16 cellular contexts compared by ENCODE assay signal in the genomic region with DNA sequence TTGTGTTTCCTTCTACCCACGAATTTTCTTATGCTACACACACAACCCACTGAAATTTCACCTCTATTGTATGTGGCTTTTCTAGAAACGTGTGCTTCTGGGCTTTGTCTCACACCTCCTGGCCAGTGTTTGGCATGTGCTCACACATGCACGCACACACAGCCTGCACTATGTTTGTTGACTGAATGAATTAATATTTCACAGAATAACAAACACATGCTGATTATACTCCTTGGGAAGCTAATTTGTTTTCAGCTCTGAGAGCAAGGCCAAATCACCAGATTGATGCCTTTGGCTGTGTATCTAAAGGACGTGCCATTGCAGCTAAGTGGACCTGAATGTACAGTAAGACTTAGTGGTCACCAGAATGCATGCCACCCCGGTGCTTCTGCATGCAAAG.
DNase-seq lines count a peak whose midpoint lies in the region; ATAC-seq and TF ChIP-seq lines count a peak whose summit lies in the region.
"Had no signal": no experiment of that assay in that cellular context is flagged by ENCODE, and none has a peak within 500 bp of the region (broad histone marks: within the 10 kb centered on the region; RNA-seq: fewer than 3 reads in every experiment).

No MANE protein-coding gene starts in this region.

- intact Hi-C loops in right lobe of liver (cut with DNase I), result no loop called here
- intact Hi-C loops in stomach (cut with DNase I; ENCODE audit: low total_unique reads), result no loop called here

- DNase-seq in Daoy (ENCODE audit: low read depth) (peak; percentile 46), cerebellum (ENCODE audit: low spot score) (peak; percentile 58), right lobe of liver (peak in 1 of 3 donors; percentile 40), stomach (peak; percentile 43), T-helper 1 cell (no peak), coronary artery (ENCODE audit: low spot score) (no peak)
- no peak for DNase-seq in activated naive CD4-positive, alpha-beta T cell treated with anti-CD3 and anti-CD28 coated beads, Interleukin-2, amount 50 U/mL, for 72 hours (ENCODE audit: low spot score in 2 of 2)
- DNase-seq: KBM-7, MV-4-11, NCI-H187, NCI-H2227 treated with DMSO at 0.1 percent for 48 hours, NCI-H524 treated with DMSO at 0.1 percent for 48 hours, SHP77 had no signal

- H3K4me1 ChIP-seq in right lobe of liver (peaks cover 0 to 14% (median 3%) of the 10 kb centered on the region in 4 donors), stomach (peaks cover 0 to 23% (median 12%) of the 10 kb centered on the region in 4 donors)

- no peak overlapping the region for H3K27ac Mint-ChIP-seq in activated naive CD4-positive, alpha-beta T cell treated with anti-CD3 and anti-CD28 coated beads, Interleukin-2, amount 50 U/mL, for 72 hours
- H3K27ac Mint-ChIP-seq: CD14-positive monocyte had no signal

- H3K27ac ChIP-seq in right lobe of liver (no peak overlapping the region), stomach (no peak overlapping the region), coronary artery (no peak overlapping the region)

- TF ChIP-seq POLR2A in right lobe of liver (IDR thresholded peaks at IDR 0.05) (no peak), stomach (IDR thresholded peaks at IDR 0.05) (no peak)

- H3K4me3 ChIP-seq in right lobe of liver (no peak overlapping the region), stomach (no peak overlapping the region), coronary artery (no peak overlapping the region)
- H3K4me3 ChIP-seq: GM12878 had no signal

- no peak for TF ChIP-seq EP300 in stomach (IDR thresholded peaks at IDR 0.05)

- H3K36me3 Mint-ChIP-seq in activated naive CD4-positive, alpha-beta T cell treated with anti-CD3 and anti-CD28 coated beads, Interleukin-2, amount 50 U/mL, for 72 hours, result peaks cover 0 to under 1% of the 10 kb centered on the region in 2 donors
- H3K36me3 Mint-ChIP-seq: CD14-positive monocyte had no signal

- ATAC-seq in right lobe of liver, result peak; percentile 79 to 95 (median 92)
- no peak for ATAC-seq in activated naive CD4-positive, alpha-beta T cell treated with anti-CD3 and anti-CD28 coated beads, Interleukin-2, amount 50 U/mL, for 72 hours

- no peaks in the 10 kb centered on the region for H3K36me3 ChIP-seq in right lobe of liver
- no peaks in the 10 kb centered on the region for H3K36me3 ChIP-seq in stomach

- no peaks in the 10 kb centered on the region for H3K9me3 ChIP-seq in right lobe of liver
- no peaks in the 10 kb centered on the region for H3K9me3 ChIP-seq in stomach
- H3K9me3 ChIP-seq: SK-N-SH had no signal

- no peaks in the 10 kb centered on the region for H3K9me3 Mint-ChIP-seq in activated naive CD4-positive, alpha-beta T cell treated with anti-CD3 and anti-CD28 coated beads, Interleukin-2, amount 50 U/mL, for 72 hours
- H3K9me3 Mint-ChIP-seq: CD14-positive monocyte had no signal

- WGBS in right lobe of liver (ENCODE audit: insufficient coverage, low coverage, low lambda C conversion rate, missing lambda C conversion rate), result 28% methylated on average over 5 of the region's 5 CpGs
- 23 to 59% (median 37%) methylated on average over 5 of the region's 5 CpGs for WGBS in stomach, 5 donors

- H3K27me3 ChIP-seq in right lobe of liver, result no peaks in the 10 kb centered on the region
- H3K27me3 ChIP-seq in stomach, result no peaks in the 10 kb centered on the region

- TF ChIP-seq CTCF in right lobe of liver (IDR thresholded peaks at IDR 0.05), result no peak
- TF ChIP-seq CTCF in stomach (IDR thresholded peaks at IDR 0.05), result no peak
- TF ChIP-seq CTCF in coronary artery (IDR thresholded peaks at IDR 0.05), result no peak

Comparison
In these comparisons a context has a peak if more than half of its experiments do, and no peak if none do; other contexts are left out.
1. DNase-seq: peak in Daoy (single experiment), cerebellum (single experiment) and stomach (single experiment); none in T-helper 1 cell (0 of 5), coronary artery (single experiment) and activated naive CD4-positive, alpha-beta T cell treated with anti-CD3 and anti-CD28 coated beads, Interleukin-2, amount 50 U/mL, for 72 hours (0 of 2).
2. ATAC-seq: peak in right lobe of liver (4 of 4); none in activated naive CD4-positive, alpha-beta T cell treated with anti-CD3 and anti-CD28 coated beads, Interleukin-2, amount 50 U/mL, for 72 hours (0 of 2).